ENCODE assay signal across 9 cellular contexts in genomic region chr16:67555795-67556212, GRCh38. TPM values are rescaled to one million over a fixed set of nuclear protein-coding genes. Genes with fewer than 3 reads are reported as not detected.
DNase-seq lines count a peak whose midpoint lies in the region; ATAC-seq and TF ChIP-seq lines count a peak whose summit lies in the region.
"Had no signal": no experiment of that assay in that cellular context is flagged by ENCODE, and none has a peak within 500 bp of the region (broad histone marks: within the 10 kb centered on the region; RNA-seq: fewer than 3 reads in every experiment).

No MANE protein-coding gene starts in this region.

- peaks cover 13% of the 10 kb centered on the region for H3K4me1 Mint-ChIP-seq in MCF 10A (ENCODE audit: insufficient read depth, unreplicated experiment)
- H3K4me1 Mint-ChIP-seq in WTC11 = peaks cover under 1% of the 10 kb centered on the region

- ATAC-seq in RWPE2 (ENCODE audit: low read depth) (peak; percentile 92), WTC11 (no peak), HG03039 (IDR thresholded peaks at IDR 0.05; ENCODE audit: unreplicated experiment) (no peak), HG02642 (IDR thresholded peaks at IDR 0.05; ENCODE audit: poor library complexity, unreplicated experiment) (no peak)

- CTCF ChIA-PET in MCF 10A (lab: Yijun Ruan, JAX) (interaction anchor here (0.6 to 5.6 kb wide), 6 partner anchors 8 to 904 kb away, joined by 3 to 44 read pairs (median 5); no protein-coding TSS in a partner anchor), WTC11 (lab: Charles Lee) (interaction anchor here (1.2 to 2.3 kb wide), 5 partner anchors 9 to 105 kb away, joined by 3 to 13 read pairs (median 4); partner anchors contain the start of genes ACD, CARMIL2 and PARD6A)

- H3K36me3 ChIP-seq in breast epithelium (no peaks in the 10 kb centered on the region), RWPE2 (ENCODE audit: low read depth) (no peaks in the 10 kb centered on the region), fibroblast of lung (ENCODE audit: control insufficient read depth, insufficient read depth, low read length) (no peaks in the 10 kb centered on the region)

- no peak overlapping the region for H3K9ac ChIP-seq in fibroblast of lung (ENCODE audit: insufficient read depth, low read length)

- no peaks in the 10 kb centered on the region for H3K27me3 ChIP-seq in breast epithelium
- no peaks in the 10 kb centered on the region for H3K27me3 ChIP-seq in RWPE2 (ENCODE audit: insufficient read depth, poor library complexity, severe bottlenecking)
- no peaks in the 10 kb centered on the region for H3K27me3 ChIP-seq in fibroblast of lung (ENCODE audit: control insufficient read depth, insufficient read depth, low read length)

- no peak for TF ChIP-seq POLR2A in breast epithelium (IDR thresholded peaks at IDR 0.05)

- H3K4me1 ChIP-seq in breast epithelium = no peaks in the 10 kb centered on the region
- peaks cover 15% of the 10 kb centered on the region for H3K4me1 ChIP-seq in RWPE2 (ENCODE audit: insufficient read depth, poor library complexity, severe bottlenecking)
- H3K4me1 ChIP-seq in fibroblast of lung (ENCODE audit: control insufficient read depth, extremely low read depth, insufficient read depth, low read length) = peaks cover 8% of the 10 kb centered on the region

- DNase-seq in MCF 10A (ENCODE audit: unreplicated experiment) (peak; percentile 64), breast epithelium (ENCODE audit: low spot score in 2 of 2) (no peak), RWPE2 (ENCODE audit: low spot score) (no peak), fibroblast of lung (ENCODE audit: low read depth in 2 of 2) (peak; percentile 47 to 55), WTC11 (ENCODE audit: low spot score) (no peak), activated gamma-delta T cell (lab: John Stamatoyannopoulos, UW) (no peak)

- H3K9me3 ChIP-seq in breast epithelium (no peaks in the 10 kb centered on the region), RWPE2 (ENCODE audit: severe bottlenecking) (no peaks in the 10 kb centered on the region), fibroblast of lung (ENCODE audit: control insufficient read depth, insufficient read depth, low read depth, low read length) (no peaks in the 10 kb centered on the region)

- TF ChIP-seq CTCF in MCF 10A (IDR thresholded peaks at IDR 0.05; ENCODE audit: unreplicated experiment) (no peak), breast epithelium (IDR thresholded peaks at IDR 0.05) (no peak), RWPE2 (IDR thresholded peaks at IDR 0.05; ENCODE audit: poor library complexity, severe bottlenecking) (no peak), fibroblast of lung (conservative IDR thresholded peaks at IDR 0.05 in 1 of 2, IDR thresholded peaks at IDR 0.05 in 1 of 2; ENCODE audit: low read depth in 1 of 2, low read length in 2 of 2) (no peak), WTC11 (IDR thresholded peaks at IDR 0.05) (no peak)

- H3K4me3 ChIP-seq in breast epithelium (no peak overlapping the region), RWPE2 (ENCODE audit: severe bottlenecking) (no peak overlapping the region), fibroblast of lung (replicated peaks in 1 of 4; ENCODE audit: control extremely low read depth in 1 of 4, insufficient read depth in 1 of 4, low read depth in 3 of 4, low read length in 4 of 4) (no peak overlapping the region)

- POLR2A ChIA-PET in MCF 10A (lab: Yijun Ruan, JAX) (interaction anchor here (0.7 to 2.4 kb wide), 10 partner anchors 8 to 251 kb away, joined by 3 to 8 read pairs (median 4); partner anchors contain the start of genes ATP6V0D1, RANBP10 and TSNAXIP1), WTC11 (lab: Charles Lee) (no interaction called here)

- H3K27ac ChIP-seq in breast epithelium = peak overlapping the region in 1 of 2 donors; percentile 22
- peak overlapping the region; percentile 79 for H3K27ac ChIP-seq in RWPE2 (ENCODE audit: poor library complexity, severe bottlenecking)
- H3K27ac ChIP-seq in fibroblast of lung (ENCODE audit: insufficient read depth, low read length) = peak overlapping the region; percentile 36

- peaks cover 6% of the 10 kb centered on the region for H3K36me3 Mint-ChIP-seq in MCF 10A (ENCODE audit: insufficient read depth, unreplicated experiment)
- H3K36me3 Mint-ChIP-seq in WTC11 = no peaks in the 10 kb centered on the region

- no peak overlapping the region for H3K4me3 Mint-ChIP-seq in MCF 10A (ENCODE audit: unreplicated experiment)
- no peak overlapping the region for H3K4me3 Mint-ChIP-seq in WTC11
- H3K4me3 Mint-ChIP-seq: brain had no signal

- H3K9me3 Mint-ChIP-seq in MCF 10A (ENCODE audit: unreplicated experiment) (no peaks in the 10 kb centered on the region), WTC11 (no peaks in the 10 kb centered on the region)
- H3K9me3 Mint-ChIP-seq: brain had no signal

- H3K4me2 ChIP-seq in fibroblast of lung (ENCODE audit: extremely low read depth, insufficient read depth, low read length) = peak overlapping the region; percentile 8

- no peaks in the 10 kb centered on the region for H3K27me3 Mint-ChIP-seq in MCF 10A (ENCODE audit: insufficient read depth, unreplicated experiment)
- H3K27me3 Mint-ChIP-seq in WTC11 (ENCODE audit: low read depth) = no peaks in the 10 kb centered on the region
- H3K27me3 Mint-ChIP-seq: brain had no signal

- no TSS peak for BruUV-seq in MCF 10A (replicated peaks; lab: Mats Ljungman, UMichigan)

- peaks cover 3% of the 10 kb centered on the region for H3K79me2 ChIP-seq in fibroblast of lung (ENCODE audit: control insufficient read depth, insufficient read depth, low read length)

- no peaks in the 10 kb centered on the region for H4K20me1 ChIP-seq in fibroblast of lung (ENCODE audit: control insufficient read depth, extremely low read depth, insufficient read depth, low read length)

- H3K27ac Mint-ChIP-seq in MCF 10A (ENCODE audit: low read depth, unreplicated experiment) = peak overlapping the region; percentile 80
- H3K27ac Mint-ChIP-seq in WTC11 = no peak overlapping the region

- H2AFZ ChIP-seq in fibroblast of lung (ENCODE audit: low read length) = no peak overlapping the region

- intact Hi-C loops in MCF 10A (cut with micrococcal nuclease) (no loop called here), breast epithelium (cut with DNase I; ENCODE audit: low total_unique reads) (no loop called here)

TF ChIP-seq in WTC11, 78 proteins besides CTCF, POLR2A, EP300 and RAD21:
- TF ChIP-seq ZNF512 (CRISPR knock-in tag; IDR thresholded peaks at IDR 0.05; ENCODE audit: borderline replicate concordance) (no peak), E2F1 (CRISPR knock-in tag; IDR thresholded peaks at IDR 0.05) (no peak), FOXP1 (CRISPR knock-in tag; IDR thresholded peaks at IDR 0.05; ENCODE audit: borderline replicate concordance) (no peak)

RNA-seq across cellular contexts. Expression of gene CTCF, which starts 6.5 kb away (rescaled TPM):
- 29.7 and 40.6 TPM in 2 replicates for total RNA-seq in MCF 10A (2022)
- 10 to 100 TPM; 27.8 to 51.7 (median 38.0) TPM for total RNA-seq in breast epithelium
- total RNA-seq in fibroblast of lung = 20.0 and 21.1 TPM in 2 replicates
- polyA plus RNA-seq in fibroblast of lung = 20.9 and 32.6 TPM in 2 replicates
- polyA plus RNA-seq in fibroblast of lung (2012) = 16.8 and 24.3 TPM in 2 replicates
- polyA minus RNA-seq in fibroblast of lung (ENCODE audit: low replicate concordance) = 18.8 and 27.5 TPM in 2 replicates
- total RNA-seq in WTC11 (2021) = 55.4 to 60.6 TPM (median 57.7 TPM) in 3 replicates

RNA-seq across cellular contexts. Expression of gene RIPOR1, which starts 27.2 kb away (rescaled TPM):
- total RNA-seq in MCF 10A (2022) (43.2 and 69.1 TPM in 2 replicates), breast epithelium (10 to 100 TPM; 32.0 to 50.5 (median 33.4) TPM), fibroblast of lung (19.5 and 26.6 TPM in 2 replicates), WTC11 (2021) (14.9 to 15.9 TPM (median 15.5 TPM) in 3 replicates)
- 13.7 and 16.0 TPM in 2 replicates for polyA plus RNA-seq in fibroblast of lung
- 36.7 and 38.7 TPM in 2 replicates for polyA plus RNA-seq in fibroblast of lung (2012)
- polyA minus RNA-seq in fibroblast of lung (ENCODE audit: low replicate concordance) = 68.6 and 87.4 TPM in 2 replicates

Comparison
In these comparisons a context has a peak if more than half of its experiments do, and no peak if none do; other contexts are left out.
1. DNase-seq: peak in MCF 10A (single experiment) and fibroblast of lung (2 of 2); none in breast epithelium (0 of 2), RWPE2 (single experiment), WTC11 (single experiment) and activated gamma-delta T cell (single experiment).